8 cellular contexts compared by ENCODE assay signal in genomic region chr19:47607564-47608073, GRCh38. TPM values are rescaled to one million over a fixed set of nuclear protein-coding genes. Genes with fewer than 3 reads are reported as not detected.
DNase-seq lines count a peak whose midpoint lies in the region; ATAC-seq and TF ChIP-seq lines count a peak whose summit lies in the region.

No MANE protein-coding gene starts in this region.

- whole genome bisulfite sequencing in psoas muscle, 3 donors, result 39 to 44% (median 39%) methylated on average over 21 of the region's 21 CpGs

- H3K9ac ChIP-seq in fibroblast of lung (ENCODE audit: insufficient read depth, low read length), result peak overlapping the region; percentile 98

- H2AFZ ChIP-seq in fibroblast of lung (ENCODE audit: low read length), result no peak overlapping the region

- H3K9me2 ChIP-seq in DOHH2 (replicated peaks; ENCODE audit: control insufficient read depth, low read length), result no peaks in the 10 kb centered on the region

- H3K4me1 ChIP-seq in DOHH2 (ENCODE audit: control insufficient read depth, low read length) (peaks cover 30% of the 10 kb centered on the region), SJSA1 (replicated peaks) (peaks cover 22% of the 10 kb centered on the region), fibroblast of lung (ENCODE audit: control insufficient read depth, extremely low read depth, insufficient read depth, low read length) (no peaks in the 10 kb centered on the region), psoas muscle (peaks cover 24% of the 10 kb centered on the region)

- peaks cover 17% of the 10 kb centered on the region for H3F3A ChIP-seq in DOHH2 (ENCODE audit: control insufficient read depth, insufficient read depth)

- H3K4me3 ChIP-seq in DOHH2 (ENCODE audit: low read length), result peak overlapping the region; percentile 100
- H3K4me3 ChIP-seq in SJSA1, result peak overlapping the region; percentile 89
- peak overlapping the region; percentile 73 to 96 (median 93) for H3K4me3 ChIP-seq in fibroblast of lung (replicated peaks in 1 of 4; ENCODE audit: control extremely low read depth in 1 of 4, insufficient read depth in 1 of 4, low read depth in 3 of 4, low read length in 4 of 4)
- peak overlapping the region; percentile 100 for H3K4me3 ChIP-seq in psoas muscle

- intact Hi-C loops in psoas muscle (cut with DNase I), result loop anchor here in 1 of 2 donors (2.0 kb wide), 2 partner anchors 57 to 91 kb away; no protein-coding TSS in a partner anchor

- TF ChIP-seq CTCF in DOHH2 (IDR thresholded peaks at IDR 0.05; ENCODE audit: low read depth, low read length, poor library complexity, severe bottlenecking), result no peak
- no peak for TF ChIP-seq CTCF in fibroblast of lung (conservative IDR thresholded peaks at IDR 0.05 in 1 of 2, IDR thresholded peaks at IDR 0.05 in 1 of 2; ENCODE audit: low read depth in 1 of 2, low read length in 2 of 2)
- no peak for TF ChIP-seq CTCF in psoas muscle (IDR thresholded peaks at IDR 0.05)

- H3K27me3 ChIP-seq in DOHH2 (ENCODE audit: control insufficient read depth, low read length) (no peaks in the 10 kb centered on the region), SJSA1 (replicated peaks) (no peaks in the 10 kb centered on the region), fibroblast of lung (ENCODE audit: control insufficient read depth, insufficient read depth, low read length) (no peaks in the 10 kb centered on the region), psoas muscle (ENCODE audit: insufficient read depth in 3 of 3, low read length in 2 of 3) (no peaks in the 10 kb centered on the region)

- H3K4me2 ChIP-seq in DOHH2 (ENCODE audit: low read length) (peak overlapping the region; percentile 75), fibroblast of lung (ENCODE audit: extremely low read depth, insufficient read depth, low read length) (peak overlapping the region; percentile 89)

- H3K9me3 ChIP-seq in DOHH2 (ENCODE audit: control insufficient read depth, insufficient read depth, low read length), result no peaks in the 10 kb centered on the region
- H3K9me3 ChIP-seq in SJSA1 (replicated peaks), result no peaks in the 10 kb centered on the region
- H3K9me3 ChIP-seq in fibroblast of lung (ENCODE audit: control insufficient read depth, insufficient read depth, low read depth, low read length), result no peaks in the 10 kb centered on the region
- H3K9me3 ChIP-seq in psoas muscle, result no peaks in the 10 kb centered on the region

- H3K79me2 ChIP-seq in DOHH2 (ENCODE audit: control insufficient read depth, low read length) (peaks cover 58% of the 10 kb centered on the region), fibroblast of lung (ENCODE audit: control insufficient read depth, insufficient read depth, low read length) (peaks cover 36% of the 10 kb centered on the region)

- H3K36me3 ChIP-seq in DOHH2 (ENCODE audit: control insufficient read depth, low read length) (peaks cover 31% of the 10 kb centered on the region), SJSA1 (peaks cover 26% of the 10 kb centered on the region), fibroblast of lung (ENCODE audit: control insufficient read depth, insufficient read depth, low read length) (no peaks in the 10 kb centered on the region), psoas muscle (ENCODE audit: insufficient read depth in 1 of 2, low read depth in 1 of 2) (no peaks in the 10 kb centered on the region)

- peak overlapping the region; percentile 83 for H3K27ac ChIP-seq in DOHH2 (ENCODE audit: low read depth, low read length)
- peak overlapping the region; percentile 84 for H3K27ac ChIP-seq in SJSA1
- H3K27ac ChIP-seq in fibroblast of lung (ENCODE audit: insufficient read depth, low read length), result peak overlapping the region; percentile 99
- peak overlapping the region; percentile 100 for H3K27ac ChIP-seq in psoas muscle

- ATAC-seq in psoas muscle (no peak), HG02678 (IDR thresholded peaks at IDR 0.05; ENCODE audit: unreplicated experiment) (no peak)

- peaks cover 8% of the 10 kb centered on the region; the same call in 1 of the 2 replicates for H4K20me1 ChIP-seq in DOHH2 (ENCODE audit: control insufficient read depth, insufficient read depth, low read depth, low read length)
- H4K20me1 ChIP-seq in fibroblast of lung (ENCODE audit: control insufficient read depth, extremely low read depth, insufficient read depth, low read length), result no peaks in the 10 kb centered on the region

- DNase-seq in SJSA1 (ENCODE audit: low read depth in 1 of 2, low spot score in 2 of 2) (no peak), fibroblast of lung (ENCODE audit: low read depth in 2 of 2) (no peak), psoas muscle (no peak), T1000 (lab: John Stamatoyannopoulos, UW) (no peak), AG20443 (ENCODE audit: low spot score) (no peak)
- DNase-seq in stimulated activated CD4-positive, alpha-beta T cell treated with anti-CD3 and anti-CD28 coated beads, Interleukin-12 subunit alpha, Interleukin-12 subunit beta, amount 100 ng/mL, for 4 hours, result no peak

RNA-seq across cellular contexts. Expression of gene BICRA, which starts 1.3 kb away (rescaled TPM):
- 0.66 and 3.5 TPM in 2 replicates for total RNA-seq in SJSA1 (2014; rRNA removed; shearing (Covaris generic))
- 3.3 and 3.8 TPM in 2 replicates for total RNA-seq in fibroblast of lung
- 0.44 and 0.54 TPM in 2 replicates for polyA plus RNA-seq in fibroblast of lung
- 7.0 and 8.8 TPM in 2 replicates for polyA plus RNA-seq in fibroblast of lung (2012)
- polyA minus RNA-seq in fibroblast of lung (ENCODE audit: low replicate concordance), result 11.9 and 14.5 TPM in 2 replicates
- 10 to 100 TPM in 3 of 4 donors, 1 to 10 TPM in 1; 9.6 to 22.4 (median 13.7) TPM for total RNA-seq in psoas muscle
- 1 to 10 TPM; 3.1 to 9.9 (median 4.9) TPM for polyA plus RNA-seq in psoas muscle

RNA-seq across cellular contexts. Expression of gene ZNF541, which starts 34.7 kb away (rescaled TPM):
- total RNA-seq in SJSA1 (2014; rRNA removed; shearing (Covaris generic)), result not detected in 2 replicates
- 0.17 TPM in 1 of 2 replicates, not detected in the other for total RNA-seq in fibroblast of lung
- 0.02 TPM in 1 of 2 replicates, not detected in the other for polyA plus RNA-seq in fibroblast of lung
- polyA plus RNA-seq in fibroblast of lung (2012), result 0.09 TPM in 1 of 2 replicates, not detected in the other
- not detected in 2 replicates for polyA minus RNA-seq in fibroblast of lung (ENCODE audit: low replicate concordance)
- total RNA-seq in psoas muscle, result under 1 TPM; 0.13 to 0.73 (median 0.32) TPM
- under 1 TPM; 0.06 to 0.42 (median 0.08) TPM for polyA plus RNA-seq in psoas muscle
